1 cellular context compared by ENCODE assay signal in the genomic region with DNA sequence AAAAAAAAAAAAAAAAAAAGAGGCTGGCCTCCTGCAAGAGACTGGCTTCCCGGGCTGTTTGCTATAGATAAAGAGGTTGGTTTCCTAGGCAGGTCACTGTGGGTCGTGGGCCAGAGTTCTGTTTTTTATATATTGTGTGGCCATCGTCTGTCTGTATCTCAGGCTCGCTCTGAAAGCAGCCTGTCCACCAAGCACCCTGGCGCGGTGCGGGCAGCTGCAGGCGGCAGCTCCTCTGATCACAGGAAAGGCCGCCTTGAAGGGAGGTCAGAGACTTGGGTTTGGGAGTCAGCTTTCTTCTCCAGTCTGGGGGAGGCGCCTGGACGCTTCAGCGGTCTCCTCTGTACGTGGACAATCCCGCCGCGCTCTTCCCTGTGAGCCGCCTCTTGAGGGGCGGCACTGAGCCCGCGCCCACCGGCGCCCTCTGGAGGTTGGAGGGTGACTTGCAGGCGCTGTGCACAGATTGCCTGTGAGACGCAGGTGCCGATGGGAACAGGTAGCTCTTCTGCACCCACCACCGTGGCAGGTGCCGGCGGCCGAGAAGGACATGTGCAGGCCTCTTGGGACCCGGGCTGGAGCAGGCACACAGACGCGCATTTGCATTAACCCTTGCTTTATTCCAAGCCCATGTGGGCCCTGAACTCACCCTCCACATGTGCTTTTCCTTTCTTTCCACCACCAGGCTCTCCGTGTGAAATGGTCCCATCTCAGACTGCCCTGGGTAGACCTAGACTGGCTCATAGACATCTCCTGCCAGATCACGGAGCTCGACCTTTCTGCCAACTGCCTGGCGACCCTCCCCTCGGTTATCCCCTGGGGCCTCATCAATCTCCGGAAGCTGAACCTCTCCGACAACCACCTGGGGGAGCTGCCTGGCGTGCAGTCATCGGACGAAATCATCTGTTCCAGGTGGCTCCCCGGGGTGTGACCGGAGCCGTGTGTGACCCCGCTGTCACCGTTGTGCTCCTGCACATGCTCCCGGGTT.
A peak's percentile ranks its signal among the peaks of the same experiment; 100 is the strongest.
TF ChIP-seq lines count a peak whose summit lies in the region.

No MANE protein-coding gene starts in this region.

TF ChIP-seq in HepG2, 621 proteins besides CTCF, POLR2A, EP300 and RAD21 (continued from another document and continues in another):
- no peak for TF ChIP-seq ZBTB4 (CRISPR knock-in tag; IDR thresholded peaks at IDR 0.05; ENCODE audit: borderline replicate concordance)
- TF ChIP-seq SP4 (CRISPR knock-in tag; IDR thresholded peaks at IDR 0.05), result 0 out of 2 replicates have a peak, but pooled peaks have one; percentile 28
- TF ChIP-seq, protein P1, sequence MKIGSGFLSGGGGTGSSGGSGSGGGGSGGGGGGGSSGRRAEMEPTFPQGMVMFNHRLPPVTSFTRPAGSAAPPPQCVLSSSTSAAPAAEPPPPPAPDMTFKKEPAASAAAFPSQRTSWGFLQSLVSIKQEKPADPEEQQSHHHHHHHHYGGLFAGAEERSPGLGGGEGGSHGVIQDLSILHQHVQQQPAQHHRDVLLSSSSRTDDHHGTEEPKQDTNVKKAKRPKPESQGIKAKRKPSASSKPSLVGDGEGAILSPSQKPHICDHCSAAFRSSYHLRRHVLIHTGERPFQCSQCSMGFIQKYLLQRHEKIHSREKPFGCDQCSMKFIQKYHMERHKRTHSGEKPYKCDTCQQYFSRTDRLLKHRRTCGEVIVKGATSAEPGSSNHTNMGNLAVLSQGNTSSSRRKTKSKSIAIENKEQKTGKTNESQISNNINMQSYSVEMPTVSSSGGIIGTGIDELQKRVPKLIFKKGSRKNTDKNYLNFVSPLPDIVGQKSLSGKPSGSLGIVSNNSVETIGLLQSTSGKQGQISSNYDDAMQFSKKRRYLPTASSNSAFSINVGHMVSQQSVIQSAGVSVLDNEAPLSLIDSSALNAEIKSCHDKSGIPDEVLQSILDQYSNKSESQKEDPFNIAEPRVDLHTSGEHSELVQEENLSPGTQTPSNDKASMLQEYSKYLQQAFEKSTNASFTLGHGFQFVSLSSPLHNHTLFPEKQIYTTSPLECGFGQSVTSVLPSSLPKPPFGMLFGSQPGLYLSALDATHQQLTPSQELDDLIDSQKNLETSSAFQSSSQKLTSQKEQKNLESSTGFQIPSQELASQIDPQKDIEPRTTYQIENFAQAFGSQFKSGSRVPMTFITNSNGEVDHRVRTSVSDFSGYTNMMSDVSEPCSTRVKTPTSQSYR (CRISPR knock-in tag; IDR thresholded peaks at IDR 0.05; ENCODE audit: borderline replicate concordance), result no peak
- no peak for TF ChIP-seq KLF13 (CRISPR knock-in tag; IDR thresholded peaks at IDR 0.05)
- peak; percentile 90 for TF ChIP-seq KDM2A (CRISPR knock-in tag; IDR thresholded peaks at IDR 0.05; ENCODE audit: borderline replicate concordance, low read depth)
- TF ChIP-seq, protein P2, sequence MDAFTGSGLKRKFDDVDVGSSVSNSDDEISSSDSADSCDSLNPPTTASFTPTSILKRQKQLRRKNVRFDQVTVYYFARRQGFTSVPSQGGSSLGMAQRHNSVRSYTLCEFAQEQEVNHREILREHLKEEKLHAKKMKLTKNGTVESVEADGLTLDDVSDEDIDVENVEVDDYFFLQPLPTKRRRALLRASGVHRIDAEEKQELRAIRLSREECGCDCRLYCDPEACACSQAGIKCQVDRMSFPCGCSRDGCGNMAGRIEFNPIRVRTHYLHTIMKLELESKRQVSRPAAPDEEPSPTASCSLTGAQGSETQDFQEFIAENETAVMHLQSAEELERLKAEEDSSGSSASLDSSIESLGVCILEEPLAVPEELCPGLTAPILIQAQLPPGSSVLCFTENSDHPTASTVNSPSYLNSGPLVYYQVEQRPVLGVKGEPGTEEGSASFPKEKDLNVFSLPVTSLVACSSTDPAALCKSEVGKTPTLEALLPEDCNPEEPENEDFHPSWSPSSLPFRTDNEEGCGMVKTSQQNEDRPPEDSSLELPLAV (CRISPR knock-in tag; conservative IDR thresholded peaks at IDR 0.05; ENCODE audit: low read depth), result no peak
- no peak for TF ChIP-seq ZNF276 (CRISPR knock-in tag; IDR thresholded peaks at IDR 0.05; ENCODE audit: low read depth)
- TF ChIP-seq NFIC (IDR thresholded peaks at IDR 0.05; ENCODE audit: low read length), result no peak
- TF ChIP-seq, protein P3, sequence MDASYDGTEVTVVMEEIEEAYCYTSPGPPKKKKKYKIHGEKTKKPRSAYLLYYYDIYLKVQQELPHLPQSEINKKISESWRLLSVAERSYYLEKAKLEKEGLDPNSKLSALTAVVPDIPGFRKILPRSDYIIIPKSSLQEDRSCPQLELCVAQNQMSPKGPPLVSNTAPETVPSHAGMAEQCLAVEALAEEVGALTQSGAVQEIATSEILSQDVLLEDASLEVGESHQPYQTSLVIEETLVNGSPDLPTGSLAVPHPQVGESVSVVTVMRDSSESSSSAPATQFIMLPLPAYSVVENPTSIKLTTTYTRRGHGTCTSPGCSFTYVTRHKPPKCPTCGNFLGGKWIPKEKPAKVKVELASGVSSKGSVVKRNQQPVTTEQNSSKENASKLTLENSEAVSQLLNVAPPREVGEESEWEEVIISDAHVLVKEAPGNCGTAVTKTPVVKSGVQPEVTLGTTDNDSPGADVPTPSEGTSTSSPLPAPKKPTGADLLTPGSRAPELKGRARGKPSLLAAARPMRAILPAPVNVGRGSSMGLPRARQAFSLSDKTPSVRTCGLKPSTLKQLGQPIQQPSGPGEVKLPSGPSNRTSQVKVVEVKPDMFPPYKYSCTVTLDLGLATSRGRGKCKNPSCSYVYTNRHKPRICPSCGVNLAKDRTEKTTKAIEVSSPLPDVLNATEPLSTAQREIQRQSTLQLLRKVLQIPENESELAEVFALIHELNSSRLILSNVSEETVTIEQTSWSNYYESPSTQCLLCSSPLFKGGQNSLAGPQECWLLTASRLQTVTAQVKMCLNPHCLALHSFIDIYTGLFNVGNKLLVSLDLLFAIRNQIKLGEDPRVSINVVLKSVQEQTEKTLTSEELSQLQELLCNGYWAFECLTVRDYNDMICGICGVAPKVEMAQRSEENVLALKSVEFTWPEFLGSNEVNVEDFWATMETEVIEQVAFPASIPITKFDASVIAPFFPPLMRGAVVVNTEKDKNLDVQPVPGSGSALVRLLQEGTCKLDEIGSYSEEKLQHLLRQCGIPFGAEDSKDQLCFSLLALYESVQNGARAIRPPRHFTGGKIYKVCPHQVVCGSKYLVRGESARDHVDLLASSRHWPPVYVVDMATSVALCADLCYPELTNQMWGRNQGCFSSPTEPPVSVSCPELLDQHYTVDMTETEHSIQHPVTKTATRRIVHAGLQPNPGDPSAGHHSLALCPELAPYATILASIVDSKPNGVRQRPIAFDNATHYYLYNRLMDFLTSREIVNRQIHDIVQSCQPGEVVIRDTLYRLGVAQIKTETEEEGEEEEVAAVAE (CRISPR knock-in tag; IDR thresholded peaks at IDR 0.05; ENCODE audit: borderline replicate concordance), result no peak
- TF ChIP-seq, protein P4, sequence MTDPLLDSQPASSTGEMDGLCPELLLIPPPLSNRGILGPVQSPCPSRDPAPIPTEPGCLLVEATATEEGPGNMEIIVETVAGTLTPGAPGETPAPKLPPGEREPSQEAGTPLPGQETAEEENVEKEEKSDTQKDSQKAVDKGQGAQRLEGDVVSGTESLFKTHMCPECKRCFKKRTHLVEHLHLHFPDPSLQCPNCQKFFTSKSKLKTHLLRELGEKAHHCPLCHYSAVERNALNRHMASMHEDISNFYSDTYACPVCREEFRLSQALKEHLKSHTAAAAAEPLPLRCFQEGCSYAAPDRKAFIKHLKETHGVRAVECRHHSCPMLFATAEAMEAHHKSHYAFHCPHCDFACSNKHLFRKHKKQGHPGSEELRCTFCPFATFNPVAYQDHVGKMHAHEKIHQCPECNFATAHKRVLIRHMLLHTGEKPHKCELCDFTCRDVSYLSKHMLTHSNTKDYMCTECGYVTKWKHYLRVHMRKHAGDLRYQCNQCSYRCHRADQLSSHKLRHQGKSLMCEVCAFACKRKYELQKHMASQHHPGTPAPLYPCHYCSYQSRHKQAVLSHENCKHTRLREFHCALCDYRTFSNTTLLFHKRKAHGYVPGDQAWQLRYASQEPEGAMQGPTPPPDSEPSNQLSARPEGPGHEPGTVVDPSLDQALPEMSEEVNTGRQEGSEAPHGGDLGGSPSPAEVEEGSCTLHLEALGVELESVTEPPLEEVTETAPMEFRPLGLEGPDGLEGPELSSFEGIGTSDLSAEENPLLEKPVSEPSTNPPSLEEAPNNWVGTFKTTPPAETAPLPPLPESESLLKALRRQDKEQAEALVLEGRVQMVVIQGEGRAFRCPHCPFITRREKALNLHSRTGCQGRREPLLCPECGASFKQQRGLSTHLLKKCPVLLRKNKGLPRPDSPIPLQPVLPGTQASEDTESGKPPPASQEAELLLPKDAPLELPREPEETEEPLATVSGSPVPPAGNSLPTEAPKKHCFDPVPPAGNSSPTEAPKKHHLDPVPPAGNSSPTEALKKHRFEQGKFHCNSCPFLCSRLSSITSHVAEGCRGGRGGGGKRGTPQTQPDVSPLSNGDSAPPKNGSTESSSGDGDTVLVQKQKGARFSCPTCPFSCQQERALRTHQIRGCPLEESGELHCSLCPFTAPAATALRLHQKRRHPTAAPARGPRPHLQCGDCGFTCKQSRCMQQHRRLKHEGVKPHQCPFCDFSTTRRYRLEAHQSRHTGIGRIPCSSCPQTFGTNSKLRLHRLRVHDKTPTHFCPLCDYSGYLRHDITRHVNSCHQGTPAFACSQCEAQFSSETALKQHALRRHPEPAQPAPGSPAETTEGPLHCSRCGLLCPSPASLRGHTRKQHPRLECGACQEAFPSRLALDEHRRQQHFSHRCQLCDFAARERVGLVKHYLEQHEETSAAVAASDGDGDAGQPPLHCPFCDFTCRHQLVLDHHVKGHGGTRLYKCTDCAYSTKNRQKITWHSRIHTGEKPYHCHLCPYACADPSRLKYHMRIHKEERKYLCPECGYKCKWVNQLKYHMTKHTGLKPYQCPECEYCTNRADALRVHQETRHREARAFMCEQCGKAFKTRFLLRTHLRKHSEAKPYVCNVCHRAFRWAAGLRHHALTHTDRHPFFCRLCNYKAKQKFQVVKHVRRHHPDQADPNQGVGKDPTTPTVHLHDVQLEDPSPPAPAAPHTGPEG (CRISPR knock-in tag; IDR thresholded peaks at IDR 0.05), result no peak
- TF ChIP-seq, protein P5, sequence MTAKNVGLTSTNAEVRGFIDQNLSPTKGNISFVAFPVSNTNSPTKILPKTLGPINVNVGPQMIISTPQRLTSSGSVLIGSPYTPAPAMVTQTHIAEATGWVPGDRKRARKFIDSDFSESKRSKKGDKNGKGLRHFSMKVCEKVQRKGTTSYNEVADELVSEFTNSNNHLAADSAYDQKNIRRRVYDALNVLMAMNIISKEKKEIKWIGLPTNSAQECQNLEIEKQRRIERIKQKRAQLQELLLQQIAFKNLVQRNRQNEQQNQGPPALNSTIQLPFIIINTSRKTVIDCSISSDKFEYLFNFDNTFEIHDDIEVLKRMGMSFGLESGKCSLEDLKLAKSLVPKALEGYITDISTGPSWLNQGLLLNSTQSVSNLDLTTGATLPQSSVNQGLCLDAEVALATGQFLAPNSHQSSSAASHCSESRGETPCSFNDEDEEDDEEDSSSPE (CRISPR knock-in tag; IDR thresholded peaks at IDR 0.05), result peak; percentile 65; the same call in 1 of the 2 replicates
- no peak for TF ChIP-seq MAFF (IDR thresholded peaks at IDR 0.05; ENCODE audit: low read depth, low read length)
- TF ChIP-seq SPEN (CRISPR knock-in tag; IDR thresholded peaks at IDR 0.05; ENCODE audit: low read depth), result 0 out of 2 replicates have a peak, but pooled peaks have one; percentile 37
- TF ChIP-seq TCF7L2 (IDR thresholded peaks at IDR 0.05; ENCODE audit: low read depth, low read length), result no peak
- TF ChIP-seq SALL1 (CRISPR knock-in tag; IDR thresholded peaks at IDR 0.05), result peak; percentile 69
- TF ChIP-seq CEBPG (CRISPR knock-in tag; IDR thresholded peaks at IDR 0.05), result no peak
- TF ChIP-seq, protein P6, sequence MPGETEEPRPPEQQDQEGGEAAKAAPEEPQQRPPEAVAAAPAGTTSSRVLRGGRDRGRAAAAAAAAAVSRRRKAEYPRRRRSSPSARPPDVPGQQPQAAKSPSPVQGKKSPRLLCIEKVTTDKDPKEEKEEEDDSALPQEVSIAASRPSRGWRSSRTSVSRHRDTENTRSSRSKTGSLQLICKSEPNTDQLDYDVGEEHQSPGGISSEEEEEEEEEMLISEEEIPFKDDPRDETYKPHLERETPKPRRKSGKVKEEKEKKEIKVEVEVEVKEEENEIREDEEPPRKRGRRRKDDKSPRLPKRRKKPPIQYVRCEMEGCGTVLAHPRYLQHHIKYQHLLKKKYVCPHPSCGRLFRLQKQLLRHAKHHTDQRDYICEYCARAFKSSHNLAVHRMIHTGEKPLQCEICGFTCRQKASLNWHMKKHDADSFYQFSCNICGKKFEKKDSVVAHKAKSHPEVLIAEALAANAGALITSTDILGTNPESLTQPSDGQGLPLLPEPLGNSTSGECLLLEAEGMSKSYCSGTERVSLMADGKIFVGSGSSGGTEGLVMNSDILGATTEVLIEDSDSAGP (CRISPR knock-in tag; IDR thresholded peaks at IDR 0.05; ENCODE audit: borderline replicate concordance), result peak; percentile 58; the same call in 1 of the 2 replicates
- TF ChIP-seq FLYWCH1 (CRISPR knock-in tag; IDR thresholded peaks at IDR 0.05), result no peak
